Comparison of ENCODE assay signal across 8 cellular contexts in genomic region chr7:155190608-155191536, GRCh38.
DNase-seq lines count a peak whose midpoint lies in the region; ATAC-seq and TF ChIP-seq lines count a peak whose summit lies in the region.

No MANE protein-coding gene starts in this region.

- H3K4me1 Mint-ChIP-seq in activated CD4-positive, alpha-beta memory T cell treated with anti-CD3 and anti-CD28 coated beads, Interleukin-2, amount 10 ng/mL, durations not matched to agents 7 days and 5 days: peaks cover 42% of the 10 kb centered on the region
- H3K4me1 Mint-ChIP-seq in endodermal cell: peaks cover 2% of the 10 kb centered on the region
- peaks cover 49% of the 10 kb centered on the region for H3K4me1 Mint-ChIP-seq in stimulated activated effector memory CD8-positive, alpha-beta T cell treated with anti-CD3 and anti-CD28 coated beads, Interleukin-12 subunit alpha, Interleukin-12 subunit beta, amount 100 ng/mL, for 72 hours

- H4K20me1 ChIP-seq in KMS-11 (ENCODE audit: insufficient read depth): no peaks in the 10 kb centered on the region

- H3K36me3 ChIP-seq in KMS-11 (ENCODE audit: insufficient read depth) (no peaks in the 10 kb centered on the region), endodermal cell (ENCODE audit: control insufficient read depth, insufficient read depth, low read length) (no peaks in the 10 kb centered on the region)

- H3K79me2 ChIP-seq in KMS-11 (ENCODE audit: insufficient read depth, low read depth): no peaks in the 10 kb centered on the region

- POLR2A ChIA-PET in activated CD4-positive, alpha-beta memory T cell treated with anti-CD3 and anti-CD28 coated beads, Interleukin-2, amount 10 ng/mL, durations not matched to agents 7 days and 5 days (lab: Charles Lee): interaction anchor here (1.4 to 3.6 kb wide), 4 partner anchors 15 to 154 kb away, joined by 3 to 32 read pairs (median 7); partner anchors contain the start of gene INSIG1

- H3K27me3 ChIP-seq in KMS-11 (ENCODE audit: insufficient read depth, low read depth): no peaks in the 10 kb centered on the region
- no peaks in the 10 kb centered on the region for H3K27me3 ChIP-seq in endodermal cell (ENCODE audit: control insufficient read depth, insufficient read depth, low read length, poor library complexity, severe bottlenecking)

- H3K4me3 ChIP-seq in KMS-11 (IDR thresholded peaks at IDR 0.05; ENCODE audit: insufficient read depth, low read depth, low read length) (no peak overlapping the region), endodermal cell (ENCODE audit: low read length) (no peak overlapping the region)

- TF ChIP-seq CTCF in KMS-11 (conservative IDR thresholded peaks at IDR 0.05; ENCODE audit: low read depth, low read length): peak; percentile 86
- peak; percentile 84 for TF ChIP-seq CTCF in endodermal cell (conservative IDR thresholded peaks at IDR 0.05)

- H3K36me3 Mint-ChIP-seq in activated CD4-positive, alpha-beta memory T cell treated with anti-CD3 and anti-CD28 coated beads, Interleukin-2, amount 10 ng/mL, durations not matched to agents 7 days and 5 days (ENCODE audit: low read depth): peaks cover 4% of the 10 kb centered on the region
- H3K36me3 Mint-ChIP-seq in endodermal cell (ENCODE audit: low read depth): no peaks in the 10 kb centered on the region
- peaks cover 5% of the 10 kb centered on the region for H3K36me3 Mint-ChIP-seq in stimulated activated effector memory CD8-positive, alpha-beta T cell treated with anti-CD3 and anti-CD28 coated beads, Interleukin-12 subunit alpha, Interleukin-12 subunit beta, amount 100 ng/mL, for 72 hours

- H3K4me3 Mint-ChIP-seq in activated CD4-positive, alpha-beta memory T cell treated with anti-CD3 and anti-CD28 coated beads, Interleukin-2, amount 10 ng/mL, durations not matched to agents 7 days and 5 days: no peak overlapping the region
- no peak overlapping the region for H3K4me3 Mint-ChIP-seq in endodermal cell
- H3K4me3 Mint-ChIP-seq in stimulated activated effector memory CD8-positive, alpha-beta T cell treated with anti-CD3 and anti-CD28 coated beads, Interleukin-12 subunit alpha, Interleukin-12 subunit beta, amount 100 ng/mL, for 72 hours: peak overlapping the region; percentile 35

- no peak overlapping the region for H3K4me2 ChIP-seq in KMS-11

- no peak overlapping the region for H2AFZ ChIP-seq in KMS-11 (ENCODE audit: low read depth)

- ATAC-seq in GM18867 (IDR thresholded peaks at IDR 0.05; ENCODE audit: unreplicated experiment): peak; percentile 54
- peak; percentile 61 for ATAC-seq in stimulated activated effector memory CD8-positive, alpha-beta T cell treated with anti-CD3 and anti-CD28 coated beads, Interleukin-12 subunit alpha, Interleukin-12 subunit beta, amount 100 ng/mL, for 72 hours

- no peaks in the 10 kb centered on the region for H3K4me1 ChIP-seq in KMS-11 (ENCODE audit: low read depth, poor library complexity, severe bottlenecking)
- no peaks in the 10 kb centered on the region for H3K4me1 ChIP-seq in endodermal cell (ENCODE audit: control insufficient read depth, insufficient read depth, low read length)

- H3K27ac Mint-ChIP-seq in activated CD4-positive, alpha-beta memory T cell treated with anti-CD3 and anti-CD28 coated beads, Interleukin-2, amount 10 ng/mL, durations not matched to agents 7 days and 5 days: no peak overlapping the region
- H3K27ac Mint-ChIP-seq in endodermal cell: no peak overlapping the region
- no peak overlapping the region for H3K27ac Mint-ChIP-seq in stimulated activated effector memory CD8-positive, alpha-beta T cell treated with anti-CD3 and anti-CD28 coated beads, Interleukin-12 subunit alpha, Interleukin-12 subunit beta, amount 100 ng/mL, for 72 hours

- H3K9ac ChIP-seq in KMS-11 (no peak overlapping the region), endodermal cell (ENCODE audit: extremely low read depth, low read length, poor library complexity, severe bottlenecking) (no peak overlapping the region)

- peaks cover 4% of the 10 kb centered on the region for H3K9me3 ChIP-seq in endodermal cell (ENCODE audit: control insufficient read depth, low read length)

- peaks cover 1% of the 10 kb centered on the region for H3K27me3 Mint-ChIP-seq in activated CD4-positive, alpha-beta memory T cell treated with anti-CD3 and anti-CD28 coated beads, Interleukin-2, amount 10 ng/mL, durations not matched to agents 7 days and 5 days
- peaks cover 27% of the 10 kb centered on the region for H3K27me3 Mint-ChIP-seq in endodermal cell (ENCODE audit: insufficient read depth)

- CTCF ChIA-PET in activated CD4-positive, alpha-beta memory T cell treated with anti-CD3 and anti-CD28 coated beads, Interleukin-2, amount 10 ng/mL, durations not matched to agents 7 days and 5 days (lab: Charles Lee): interaction anchor here (0.6 to 3.9 kb wide), 12 partner anchors 15 to 276 kb away, joined by 3 to 31 read pairs (median 5); partner anchors contain the start of gene INSIG1

- H3K9me3 Mint-ChIP-seq in activated CD4-positive, alpha-beta memory T cell treated with anti-CD3 and anti-CD28 coated beads, Interleukin-2, amount 10 ng/mL, durations not matched to agents 7 days and 5 days: peaks cover 14% of the 10 kb centered on the region
- peaks cover 23% of the 10 kb centered on the region for H3K9me3 Mint-ChIP-seq in endodermal cell
- peaks cover 2% of the 10 kb centered on the region for H3K9me3 Mint-ChIP-seq in stimulated activated effector memory CD8-positive, alpha-beta T cell treated with anti-CD3 and anti-CD28 coated beads, Interleukin-12 subunit alpha, Interleukin-12 subunit beta, amount 100 ng/mL, for 72 hours

- H3K27ac ChIP-seq in KMS-11 (no peak overlapping the region), endodermal cell (ENCODE audit: low read depth, low read length) (no peak overlapping the region)

- DNase-seq in A172 (ENCODE audit: low spot score) (peak; percentile 11), endodermal cell (peak; percentile 89), midbrain (lab: John Stamatoyannopoulos, UW) (peak; percentile 11), NCI-H2029 (lab: John Stamatoyannopoulos, UW) (no peak)
- peak; percentile 72 for DNase-seq in activated CD4-positive, alpha-beta memory T cell treated with anti-CD3 and anti-CD28 coated beads, Interleukin-2, amount 10 ng/mL, durations not matched to agents 7 days and 5 days
- peak; percentile 77 to 86 for DNase-seq in stimulated activated effector memory CD8-positive, alpha-beta T cell treated with anti-CD3 and anti-CD28 coated beads, Interleukin-12 subunit alpha, Interleukin-12 subunit beta, amount 100 ng/mL, for 72 hours (ENCODE audit: low spot score in 2 of 2)

- WGBS in endodermal cell (ENCODE audit: insufficient coverage in 1 of 2, insufficient read length in 1 of 2), 2 experiments: 38 to 45% methylated on average over 35 to 44 of the region's 44 CpGs
